In genomic region chr6:151665329-151665728, GRCh38 we compare ENCODE assay signal across 19 cellular contexts.
"Had no signal": no experiment of that assay in that cellular context is flagged by ENCODE, and none has a peak within 500 bp of the region (broad histone marks: within the 10 kb centered on the region; RNA-seq: fewer than 3 reads in every experiment).

No MANE protein-coding gene starts in this region.

- H3K36me3 Mint-ChIP-seq: immature natural killer cell; natural killer cell; stimulated activated effector memory CD8-positive, alpha-beta T cell treated with anti-CD3 and anti-CD28 coated beads, Interleukin-12 subunit alpha, Interleukin-12 subunit beta, amount 100 ng/mL, for 72 hours had no signal

- H3K36me3 ChIP-seq: esophagus muscularis mucosa, gastroesophageal sphincter, ovary, tibial nerve, upper lobe of right lung had no signal

- H3K4me3 ChIP-seq: esophagus muscularis mucosa, gastroesophageal sphincter, mucosa of descending colon, ovary, tibial nerve, upper lobe of right lung had no signal

- H3K4me1 ChIP-seq: esophagus muscularis mucosa, gastroesophageal sphincter, upper lobe of right lung had no signal

- H3K4me1 Mint-ChIP-seq: immature natural killer cell; natural killer cell; neural crest cell; stimulated activated effector memory CD8-positive, alpha-beta T cell treated with anti-CD3 and anti-CD28 coated beads, Interleukin-12 subunit alpha, Interleukin-12 subunit beta, amount 100 ng/mL, for 72 hours had no signal

- H3K27me3 ChIP-seq: esophagus muscularis mucosa, gastroesophageal sphincter, ovary, tibial nerve, upper lobe of right lung had no signal

- H3K4me3 Mint-ChIP-seq: immature natural killer cell; natural killer cell; neural crest cell; stimulated activated effector memory CD8-positive, alpha-beta T cell treated with anti-CD3 and anti-CD28 coated beads, Interleukin-12 subunit alpha, Interleukin-12 subunit beta, amount 100 ng/mL, for 72 hours had no signal

- FAIRE-seq: keratinocyte had no signal

- H3K9me3 Mint-ChIP-seq: immature natural killer cell; neural crest cell; stimulated activated effector memory CD8-positive, alpha-beta T cell treated with anti-CD3 and anti-CD28 coated beads, Interleukin-12 subunit alpha, Interleukin-12 subunit beta, amount 100 ng/mL, for 72 hours had no signal

- H3K27ac Mint-ChIP-seq: immature natural killer cell; natural killer cell; stimulated activated effector memory CD8-positive, alpha-beta T cell treated with anti-CD3 and anti-CD28 coated beads, Interleukin-12 subunit alpha, Interleukin-12 subunit beta, amount 100 ng/mL, for 72 hours had no signal

- ATAC-seq: gastroesophageal sphincter; left ventricle myocardium superior; mucosa of descending colon; natural killer cell; right cardiac atrium; stimulated activated effector memory CD8-positive, alpha-beta T cell treated with anti-CD3 and anti-CD28 coated beads, Interleukin-12 subunit alpha, Interleukin-12 subunit beta, amount 100 ng/mL, for 72 hours; stimulated activated naive CD8-positive, alpha-beta T cell treated with anti-CD3 and anti-CD28 coated beads, Interleukin-15, Interleukin-2, amounts not matched to agents 100 U/mL and 50 U/mL, for 24 hours; upper lobe of right lung had no signal

- H3K9me3 ChIP-seq: esophagus muscularis mucosa, gastroesophageal sphincter, mucosa of descending colon, ovary, tibial nerve, upper lobe of right lung had no signal

- H3K27ac ChIP-seq: epithelial cell of prostate, esophagus muscularis mucosa, gastroesophageal sphincter, ovary, tibial nerve, upper lobe of right lung had no signal

- DNase-seq: effector memory CD4-positive, alpha-beta T cell; foreskin fibroblast; immature natural killer cell; left ventricle myocardium superior; mucosa of descending colon; natural killer cell; ovary; right cardiac atrium; stimulated activated CD4-positive, alpha-beta T cell treated with anti-CD3 and anti-CD28 coated beads, Interleukin-4, amount 100 ng/mL, for 1 hour; stimulated activated CD8-positive, alpha-beta memory T cell treated with anti-CD3 and anti-CD28 coated beads, Interleukin-4, amount 100 ng/mL, for 48 hours; stimulated activated naive CD8-positive, alpha-beta T cell treated with anti-CD3 and anti-CD28 coated beads, Interleukin-15, Interleukin-2, amounts not matched to agents 100 U/mL and 50 U/mL, for 24 hours; upper lobe of right lung had no signal
